In genomic region chr2:8277921-8278571, GRCh38 we compare ENCODE assay signal across 13 cellular contexts.
DNase-seq lines count a peak whose midpoint lies in the region; ATAC-seq, FAIRE-seq and TF ChIP-seq lines count a peak whose summit lies in the region.
"Had no signal": no experiment of that assay in that cellular context is flagged by ENCODE, and none has a peak within 500 bp of the region (broad histone marks: within the 10 kb centered on the region; RNA-seq: fewer than 3 reads in every experiment).

No MANE protein-coding gene starts in this region.

- no peaks in the 10 kb centered on the region for H3K4me1 Mint-ChIP-seq in osteocyte (ENCODE audit: unreplicated experiment)
- peaks cover 16% of the 10 kb centered on the region for H3K4me1 Mint-ChIP-seq in activated naive CD4-positive, alpha-beta T cell treated with anti-CD3 and anti-CD28 coated beads, Interleukin-2, amount 10 ng/mL, durations not matched to agents 7 days and 5 days
- H3K4me1 Mint-ChIP-seq: memory B cell had no signal

- H3K36me3 Mint-ChIP-seq in osteocyte (ENCODE audit: unreplicated experiment) = no peaks in the 10 kb centered on the region
- no peaks in the 10 kb centered on the region for H3K36me3 Mint-ChIP-seq in activated naive CD4-positive, alpha-beta T cell treated with anti-CD3 and anti-CD28 coated beads, Interleukin-2, amount 10 ng/mL, durations not matched to agents 7 days and 5 days
- H3K36me3 Mint-ChIP-seq: memory B cell had no signal

- no peak for DNase-seq in GM19239 (ENCODE audit: insufficient read length, low spot score)
- DNase-seq in anterior cingulate cortex (lab: John Stamatoyannopoulos, UW) = peak in 32 of 58 donors; percentile 15 to 74 (median 40)
- DNase-seq in osteocyte (ENCODE audit: extremely low spot score, unreplicated experiment) = peak; percentile 73
- DNase-seq in activated naive CD4-positive, alpha-beta T cell treated with anti-CD3 and anti-CD28 coated beads, Interleukin-2, amount 10 ng/mL, durations not matched to agents 7 days and 5 days = no peak
- no peak for DNase-seq in NCI-H2029 treated with DMSO at 0.1 percent for 48 hours (lab: John Stamatoyannopoulos, UW)
- DNase-seq: H9, NCI-H1436 had no signal

- peak; percentile 52 for FAIRE-seq in GM19239 (lab: Jason Lieb, UNC)
- FAIRE-seq: HTR-8/SVneo had no signal

- no peak for TF ChIP-seq CTCF in osteocyte (IDR thresholded peaks at IDR 0.05)

- ATAC-seq in HG02759 (IDR thresholded peaks at IDR 0.05; ENCODE audit: unreplicated experiment) (peak; percentile 66), HG03457 (IDR thresholded peaks at IDR 0.05; ENCODE audit: unreplicated experiment) (no peak), HG03095 (IDR thresholded peaks at IDR 0.05; ENCODE audit: unreplicated experiment) (no peak)

- no peak overlapping the region for H3K4me3 Mint-ChIP-seq in osteocyte (ENCODE audit: unreplicated experiment)
- H3K4me3 Mint-ChIP-seq in activated naive CD4-positive, alpha-beta T cell treated with anti-CD3 and anti-CD28 coated beads, Interleukin-2, amount 10 ng/mL, durations not matched to agents 7 days and 5 days = no peak overlapping the region
- H3K4me3 Mint-ChIP-seq: activated T-helper 1 cell treated with anti-CD3 and anti-CD28 coated beads, Interleukin-12 subunit alpha, Interleukin-12 subunit beta, Interleukin-2, Interleukin-4 antibody, amounts not matched to agents 30 ng/mL and 10 ng/mL and 1 ng/mL, durations not matched to agents 14 hours and 24 hours and 36 hours; H9; memory B cell had no signal

- no peaks in the 10 kb centered on the region for H3K9me3 Mint-ChIP-seq in osteocyte (ENCODE audit: unreplicated experiment)
- peaks cover 1% of the 10 kb centered on the region for H3K9me3 Mint-ChIP-seq in activated naive CD4-positive, alpha-beta T cell treated with anti-CD3 and anti-CD28 coated beads, Interleukin-2, amount 10 ng/mL, durations not matched to agents 7 days and 5 days
- H3K9me3 Mint-ChIP-seq: activated T-helper 1 cell treated with anti-CD3 and anti-CD28 coated beads, Interleukin-12 subunit alpha, Interleukin-12 subunit beta, Interleukin-2, Interleukin-4 antibody, amounts not matched to agents 30 ng/mL and 10 ng/mL and 1 ng/mL, durations not matched to agents 14 hours and 24 hours and 36 hours; H9 had no signal

- CTCF ChIA-PET in activated naive CD4-positive, alpha-beta T cell treated with anti-CD3 and anti-CD28 coated beads, Interleukin-2, amount 10 ng/mL, durations not matched to agents 7 days and 5 days (lab: Charles Lee) = no interaction called here

- H3K27ac Mint-ChIP-seq in osteocyte (ENCODE audit: unreplicated experiment) = no peak overlapping the region
- H3K27ac Mint-ChIP-seq in activated naive CD4-positive, alpha-beta T cell treated with anti-CD3 and anti-CD28 coated beads, Interleukin-2, amount 10 ng/mL, durations not matched to agents 7 days and 5 days = no peak overlapping the region
- H3K27ac Mint-ChIP-seq: activated T-helper 1 cell treated with anti-CD3 and anti-CD28 coated beads, Interleukin-12 subunit alpha, Interleukin-12 subunit beta, Interleukin-2, Interleukin-4 antibody, amounts not matched to agents 30 ng/mL and 10 ng/mL and 1 ng/mL, durations not matched to agents 14 hours and 24 hours and 36 hours; H9; memory B cell had no signal

- peaks cover 13% of the 10 kb centered on the region for H3K27me3 Mint-ChIP-seq in osteocyte (ENCODE audit: unreplicated experiment)
- H3K27me3 Mint-ChIP-seq in activated naive CD4-positive, alpha-beta T cell treated with anti-CD3 and anti-CD28 coated beads, Interleukin-2, amount 10 ng/mL, durations not matched to agents 7 days and 5 days = peaks cover 28% of the 10 kb centered on the region

Comparison
In these comparisons a context has a peak if more than half of its experiments do, and no peak if none do; other contexts are left out.
1. DNase-seq: peak in anterior cingulate cortex (32 of 58) and osteocyte (single experiment); none in GM19239 (single experiment), activated naive CD4-positive, alpha-beta T cell treated with anti-CD3 and anti-CD28 coated beads, Interleukin-2, amount 10 ng/mL, durations not matched to agents 7 days and 5 days (single experiment) and NCI-H2029 treated with DMSO at 0.1 percent for 48 hours (single experiment).